12 cellular contexts compared by ENCODE assay signal in the genomic region with DNA sequence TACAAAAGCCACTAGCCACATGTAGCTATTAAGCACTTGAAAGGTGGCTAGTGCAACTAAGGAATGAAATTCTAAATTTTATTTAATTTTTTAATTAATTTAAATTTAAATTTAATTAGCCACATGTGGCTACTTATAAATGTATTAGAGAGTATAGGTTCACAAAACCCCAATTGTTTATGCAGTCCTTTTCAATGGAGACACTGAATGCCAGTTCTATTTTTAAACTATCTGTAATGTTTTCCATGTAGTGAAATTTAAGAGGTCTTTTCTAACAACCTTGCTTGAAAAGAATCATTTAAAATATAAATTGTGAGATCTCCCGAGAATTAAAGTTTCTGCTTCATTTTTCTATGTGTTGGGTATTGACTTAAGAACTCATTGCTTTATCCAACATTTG.
A peak's percentile ranks its signal among the peaks of the same experiment; 100 is the strongest.
DNase-seq lines count a peak whose midpoint lies in the region; ATAC-seq and TF ChIP-seq lines count a peak whose summit lies in the region.
"Had no signal": no experiment of that assay in that cellular context is flagged by ENCODE, and none has a peak within 500 bp of the region (broad histone marks: within the 10 kb centered on the region; RNA-seq: fewer than 3 reads in every experiment).

No MANE protein-coding gene starts in this region.

- H3K4me1 ChIP-seq in neural progenitor cell (peaks cover 5% of the 10 kb centered on the region), adrenal gland (replicated peaks in 1 of 2) (peaks cover 3 to 27% of the 10 kb centered on the region in 2 donors), tibial nerve (peaks cover 0 to 43% (median 4%) of the 10 kb centered on the region in 4 donors)
- H3K4me1 ChIP-seq: A549 had no signal

- H3K27me3 Mint-ChIP-seq in natural killer cell (ENCODE audit: low read depth in 2 of 2) (no peaks in the 10 kb centered on the region), brain (no peaks in the 10 kb centered on the region), neural progenitor cell (ENCODE audit: insufficient read depth, low read depth) (no peaks in the 10 kb centered on the region)
- H3K27me3 Mint-ChIP-seq in natural killer cell treated with Interleukin-12 subunit alpha and Interleukin-12 subunit beta and Interleukin-15 and Interleukin-18, amount 100 ng/mL, for 72 hours: no peaks in the 10 kb centered on the region

- no peak overlapping the region for H2AFZ ChIP-seq in neural progenitor cell (replicated peaks)

- no peaks in the 10 kb centered on the region for H3K36me3 ChIP-seq in neural progenitor cell
- H3K36me3 ChIP-seq in adrenal gland (replicated peaks in 1 of 2): no peaks in the 10 kb centered on the region
- H3K36me3 ChIP-seq in tibial nerve: no peaks in the 10 kb centered on the region

- H4K20me1 ChIP-seq in neural progenitor cell (ENCODE audit: low read depth): no peaks in the 10 kb centered on the region

- no peak overlapping the region for H3K4me3 ChIP-seq in neural progenitor cell
- no peak overlapping the region for H3K4me3 ChIP-seq in adrenal gland
- no peak overlapping the region for H3K4me3 ChIP-seq in tibial nerve
- H3K4me3 ChIP-seq: A549 had no signal

- no peaks in the 10 kb centered on the region for H3K9me3 ChIP-seq in neural progenitor cell (ENCODE audit: low read depth)
- H3K9me3 ChIP-seq in adrenal gland (replicated peaks in 1 of 3): peaks cover 0 to 12% (median 4%) of the 10 kb centered on the region in 3 donors
- peaks cover 0 to 8% (median 3%) of the 10 kb centered on the region in 4 donors for H3K9me3 ChIP-seq in tibial nerve
- H3K9me3 ChIP-seq: A549 had no signal

- 43 to 92% (median 84%) methylated on average over 1 of the region's 1 CpG for WGBS in adrenal gland, 4 donors
- 38 to 72% methylated on average over 1 of the region's 1 CpG for WGBS in tibial nerve, 2 donors

- H3K27me3 ChIP-seq in neural progenitor cell (no peaks in the 10 kb centered on the region), adrenal gland (no peaks in the 10 kb centered on the region), tibial nerve (no peaks in the 10 kb centered on the region)

- no peak overlapping the region for H3K27ac ChIP-seq in neural progenitor cell
- no peak overlapping the region for H3K27ac ChIP-seq in adrenal gland
- H3K27ac ChIP-seq in tibial nerve: no peak overlapping the region
- H3K27ac ChIP-seq: A549, HL-60 had no signal

- H3K4me1 Mint-ChIP-seq in natural killer cell (peaks cover 5 to 28% of the 10 kb centered on the region in 2 donors), brain (peaks cover 31% of the 10 kb centered on the region), neural progenitor cell (peaks cover 32% of the 10 kb centered on the region)
- H3K4me1 Mint-ChIP-seq in natural killer cell treated with Interleukin-12 subunit alpha and Interleukin-12 subunit beta and Interleukin-15 and Interleukin-18, amount 100 ng/mL, for 72 hours (ENCODE audit: low read depth in 2 of 2): peaks cover 15 to 18% of the 10 kb centered on the region in 2 donors

- H3K36me3 Mint-ChIP-seq in natural killer cell (peaks cover under 1% of the 10 kb centered on the region), brain (peaks cover 13% of the 10 kb centered on the region), neural progenitor cell (no peaks in the 10 kb centered on the region)
- H3K36me3 Mint-ChIP-seq in natural killer cell treated with Interleukin-12 subunit alpha and Interleukin-12 subunit beta and Interleukin-15 and Interleukin-18, amount 100 ng/mL, for 72 hours: peaks cover 16% of the 10 kb centered on the region

- H3K9ac ChIP-seq in neural progenitor cell: no peak overlapping the region

- H3K79me2 ChIP-seq in neural progenitor cell (ENCODE audit: low read depth): no peaks in the 10 kb centered on the region

- intact Hi-C loops in natural killer cell (cut with micrococcal nuclease) (no loop called here), adrenal gland (cut with DNase I) (no loop called here)

- no peak for DNase-seq in natural killer cell
- no peak for DNase-seq in natural killer cell treated with Interleukin-12 subunit alpha and Interleukin-12 subunit beta and Interleukin-15 and Interleukin-18, amount 100 ng/mL, for 72 hours (ENCODE audit: low spot score)
- no peak for DNase-seq in neural progenitor cell (ENCODE audit: low spot score)
- no peak for DNase-seq in adrenal gland
- DNase-seq in tibial nerve (ENCODE audit: low spot score in 2 of 2): no peak
- no peak for DNase-seq in amniotic stem cell (lab: John Stamatoyannopoulos, UW)
- DNase-seq: DMS53, GF-D8 had no signal

- no peak for TF ChIP-seq EP300 in tibial nerve (IDR thresholded peaks at IDR 0.05)

- H3K4me2 ChIP-seq in neural progenitor cell: no peak overlapping the region
- H3K4me2 ChIP-seq: A549 had no signal

- no peak for ATAC-seq in natural killer cell
- no peak for ATAC-seq in natural killer cell treated with Interleukin-12 subunit alpha and Interleukin-12 subunit beta and Interleukin-15 and Interleukin-18, amount 100 ng/mL, for 72 hours
- ATAC-seq: A549, HCT116 had no signal

- TF ChIP-seq CTCF in natural killer cell (IDR thresholded peaks at IDR 0.05) (no peak), brain (conservative IDR thresholded peaks at IDR 0.05) (no peak), neural progenitor cell (IDR thresholded peaks at IDR 0.05) (no peak), adrenal gland (IDR thresholded peaks at IDR 0.05) (no peak), tibial nerve (IDR thresholded peaks at IDR 0.05) (no peak)

- no peaks in the 10 kb centered on the region for H3F3A ChIP-seq in neural progenitor cell (ENCODE audit: low read depth)

- TF ChIP-seq POLR2A in adrenal gland (IDR thresholded peaks at IDR 0.05) (no peak), tibial nerve (IDR thresholded peaks at IDR 0.05) (no peak)

- H3K9me3 Mint-ChIP-seq in natural killer cell (peaks cover 0 to 6% of the 10 kb centered on the region in 2 donors), brain (peaks cover 4 to 20% (median 12%) of the 10 kb centered on the region in 5 experiments), neural progenitor cell (peaks cover 20% of the 10 kb centered on the region)
- H3K9me3 Mint-ChIP-seq in natural killer cell treated with Interleukin-12 subunit alpha and Interleukin-12 subunit beta and Interleukin-15 and Interleukin-18, amount 100 ng/mL, for 72 hours: no peaks in the 10 kb centered on the region

- H3K27ac Mint-ChIP-seq in natural killer cell: peak overlapping the region in 1 of 2 donors; percentile 85
- peak overlapping the region in 1 of 2 donors; percentile 24 for H3K27ac Mint-ChIP-seq in natural killer cell treated with Interleukin-12 subunit alpha and Interleukin-12 subunit beta and Interleukin-15 and Interleukin-18, amount 100 ng/mL, for 72 hours
- H3K27ac Mint-ChIP-seq in brain: peak overlapping the region in 2 of 5 experiments; percentile 66 to 86
- H3K27ac Mint-ChIP-seq in neural progenitor cell: no peak overlapping the region

- H3K4me3 Mint-ChIP-seq in natural killer cell: peak overlapping the region; percentile 78
- no peak overlapping the region for H3K4me3 Mint-ChIP-seq in natural killer cell treated with Interleukin-12 subunit alpha and Interleukin-12 subunit beta and Interleukin-15 and Interleukin-18, amount 100 ng/mL, for 72 hours
- H3K4me3 Mint-ChIP-seq in brain: peak overlapping the region in 4 of 5 experiments; percentile 41 to 67 (median 62)
- H3K4me3 Mint-ChIP-seq in neural progenitor cell: peak overlapping the region; percentile 28
